ENCODE assay signal across 11 cellular contexts in genomic region chr5:17951392-17952169, GRCh38.
DNase-seq lines count a peak whose midpoint lies in the region; ATAC-seq and TF ChIP-seq lines count a peak whose summit lies in the region.
"Had no signal": no experiment of that assay in that cellular context is flagged by ENCODE, and none has a peak within 500 bp of the region (broad histone marks: within the 10 kb centered on the region; RNA-seq: fewer than 3 reads in every experiment).

No MANE protein-coding gene starts in this region.

- H3K4me1 ChIP-seq in ES-I3 (ENCODE audit: insufficient read depth, low read length) (peaks cover 7% of the 10 kb centered on the region; the same call in 1 of the 2 replicates), SJCRH30 (no peaks in the 10 kb centered on the region), psoas muscle (no peaks in the 10 kb centered on the region)
- H3K4me1 ChIP-seq: sigmoid colon had no signal

- H3K36me3 ChIP-seq in ES-I3 (ENCODE audit: insufficient read depth, low read length) (no peaks in the 10 kb centered on the region), SJCRH30 (no peaks in the 10 kb centered on the region), psoas muscle (ENCODE audit: insufficient read depth in 1 of 2, low read depth in 1 of 2) (no peaks in the 10 kb centered on the region)
- H3K36me3 ChIP-seq: sigmoid colon had no signal

- H3K9ac ChIP-seq in ES-I3 (ENCODE audit: low read depth, low read length) = peak overlapping the region; percentile 38; the same call in 1 of the 2 replicates

- no peaks in the 10 kb centered on the region; the same call in 1 of the 2 replicates for H3K9me3 ChIP-seq in ES-I3 (ENCODE audit: control insufficient read depth, insufficient read depth, low read length)
- no peaks in the 10 kb centered on the region for H3K9me3 ChIP-seq in SJCRH30 (replicated peaks)
- H3K9me3 ChIP-seq in psoas muscle = peaks cover 3% of the 10 kb centered on the region

- 78 to 82% (median 79%) methylated on average over 9 of the region's 9 CpGs for WGBS in psoas muscle, 3 donors

- peak; percentile 8 for TF ChIP-seq CTCF in NB4 (IDR thresholded peaks at IDR 0.05; ENCODE audit: low read depth, low read length)
- TF ChIP-seq CTCF in psoas muscle (IDR thresholded peaks at IDR 0.05) = no peak

- H3K27ac ChIP-seq in SJCRH30 (peak overlapping the region; percentile 34; the same call in 1 of the 2 replicates), psoas muscle (no peak overlapping the region)
- H3K27ac ChIP-seq: sigmoid colon had no signal

- DNase-seq in NB4 (ENCODE audit: low read depth) = peak; percentile 20
- DNase-seq in SJCRH30 = peak; percentile 77 to 81
- DNase-seq in iPS-NIHi7 (ENCODE audit: extremely low spot score) = peak; percentile 11
- DNase-seq in NOMO-1 treated with DMSO at 0.1 percent for 48 hours (lab: John Stamatoyannopoulos, UW; ENCODE audit: unreplicated experiment) = no peak
- no peak for DNase-seq in GDM1 (lab: John Stamatoyannopoulos, UW)
- DNase-seq in psoas muscle = no peak
- DNase-seq: aorta, NCI-H510A treated with DMSO at 0.1 percent for 48 hours, sigmoid colon had no signal

- intact Hi-C loops in psoas muscle (cut with DNase I) = no loop called here

- no peak for TF ChIP-seq POLR2A in NB4 (IDR thresholded peaks at IDR 0.05; ENCODE audit: extremely low read depth, insufficient read length)

- H3K4me3 ChIP-seq in NB4 (ENCODE audit: low read depth, low read length) (no peak overlapping the region), SJCRH30 (no peak overlapping the region), psoas muscle (no peak overlapping the region)
- H3K4me3 ChIP-seq: sigmoid colon had no signal

- ATAC-seq in HG02610 (IDR thresholded peaks at IDR 0.05; ENCODE audit: unreplicated experiment) (no peak), psoas muscle (no peak)

- no peaks in the 10 kb centered on the region for H3K27me3 ChIP-seq in SJCRH30
- no peaks in the 10 kb centered on the region for H3K27me3 ChIP-seq in psoas muscle (ENCODE audit: insufficient read depth in 3 of 3, low read length in 2 of 3)
- H3K27me3 ChIP-seq: sigmoid colon had no signal

Comparison
In these comparisons a context has a peak if more than half of its experiments do, and no peak if none do; other contexts are left out.
1. DNase-seq: peak in NB4 (single experiment), SJCRH30 (2 of 2) and iPS-NIHi7 (single experiment); none in NOMO-1 treated with DMSO at 0.1 percent for 48 hours (single experiment), GDM1 (single experiment) and psoas muscle (0 of 2).